Comparison of ENCODE assay signal across 18 cellular contexts in genomic region chr4:101948055-101948454, GRCh38.
DNase-seq lines count a peak whose midpoint lies in the region; ATAC-seq and TF ChIP-seq lines count a peak whose summit lies in the region.
"Had no signal": no experiment of that assay in that cellular context is flagged by ENCODE, and none has a peak within 500 bp of the region (broad histone marks: within the 10 kb centered on the region; RNA-seq: fewer than 3 reads in every experiment).

No MANE protein-coding gene starts in this region.

- H2AFZ ChIP-seq in GM23338: no peak overlapping the region

- H3F3A ChIP-seq in GM23338 (replicated peaks; ENCODE audit: low read depth): no peaks in the 10 kb centered on the region

- H3K9me3 Mint-ChIP-seq in GM23338 (no peaks in the 10 kb centered on the region), activated B cell treated with CpG ODN at 0.5 μM for 24 hours (no peaks in the 10 kb centered on the region)
- no peaks in the 10 kb centered on the region for H3K9me3 Mint-ChIP-seq in stimulated activated memory B cell treated with anti-CD40 and anti-IgM and Interleukin-4, amounts not matched to agents 10 μg/mL and 1 μg/mL and 100 μg/mL, for 72 hours
- H3K9me3 Mint-ChIP-seq: CD4-positive, alpha-beta memory T cell had no signal

- peaks cover 49% of the 10 kb centered on the region for H3K4me1 Mint-ChIP-seq in GM23338
- H3K4me1 Mint-ChIP-seq in activated B cell treated with CpG ODN at 0.5 μM for 24 hours: peaks cover 55% of the 10 kb centered on the region
- H3K4me1 Mint-ChIP-seq in stimulated activated memory B cell treated with anti-CD40 and anti-IgM and Interleukin-4, amounts not matched to agents 10 μg/mL and 1 μg/mL and 100 μg/mL, for 72 hours: peaks cover 38% of the 10 kb centered on the region
- H3K4me1 Mint-ChIP-seq: CD4-positive, alpha-beta memory T cell had no signal

- H3K4me1 ChIP-seq in GM23338 (ENCODE audit: insufficient read depth) (peaks cover 30% of the 10 kb centered on the region; the same call in 1 of the 2 replicates), heart right ventricle (no peaks in the 10 kb centered on the region)

- intact Hi-C loops in activated B cell treated with CpG ODN at 0.5 μM for 24 hours (cut with micrococcal nuclease): no loop called here
- intact Hi-C loops in heart right ventricle (cut with DNase I): no loop called here

- POLR2A ChIA-PET in activated B cell treated with CpG ODN at 0.5 μM for 24 hours (lab: Charles Lee): no interaction called here

- DNase-seq in GM23338 (ENCODE audit: low spot score) (no peak), activated B cell treated with CpG ODN at 0.5 μM for 24 hours (no peak), heart right ventricle (no peak), A172 (ENCODE audit: low spot score) (no peak)
- DNase-seq: ACHN; AML-193; C1 segment of cervical spinal cord; Calu3; CD4-positive, alpha-beta memory T cell; COR-L47; DMS53; DMS79 treated with DMSO at 0.1 percent for 48 hours; GF-D8; H7; HCEC 1CT had no signal

- H3K27me3 Mint-ChIP-seq in GM23338 (ENCODE audit: insufficient read depth, low read depth, poor library complexity): no peaks in the 10 kb centered on the region
- H3K27me3 Mint-ChIP-seq in activated B cell treated with CpG ODN at 0.5 μM for 24 hours: no peaks in the 10 kb centered on the region
- H3K27me3 Mint-ChIP-seq in stimulated activated memory B cell treated with anti-CD40 and anti-IgM and Interleukin-4, amounts not matched to agents 10 μg/mL and 1 μg/mL and 100 μg/mL, for 72 hours: no peaks in the 10 kb centered on the region

- no peaks in the 10 kb centered on the region for H3K9me3 ChIP-seq in heart right ventricle
- H3K9me3 ChIP-seq: A549 had no signal

- CTCF ChIA-PET in activated B cell treated with CpG ODN at 0.5 μM for 24 hours (lab: Charles Lee): no interaction called here

- H3K36me3 Mint-ChIP-seq in GM23338 (ENCODE audit: low read depth): no peaks in the 10 kb centered on the region
- peaks cover 76% of the 10 kb centered on the region for H3K36me3 Mint-ChIP-seq in activated B cell treated with CpG ODN at 0.5 μM for 24 hours (ENCODE audit: low read depth)
- H3K36me3 Mint-ChIP-seq in stimulated activated memory B cell treated with anti-CD40 and anti-IgM and Interleukin-4, amounts not matched to agents 10 μg/mL and 1 μg/mL and 100 μg/mL, for 72 hours: peaks cover 27% of the 10 kb centered on the region
- H3K36me3 Mint-ChIP-seq: CD4-positive, alpha-beta memory T cell had no signal

- H3K27ac Mint-ChIP-seq in GM23338 (peak overlapping the region; percentile 33), activated B cell treated with CpG ODN at 0.5 μM for 24 hours (peak overlapping the region; percentile 79)
- peak overlapping the region; percentile 58 for H3K27ac Mint-ChIP-seq in stimulated activated memory B cell treated with anti-CD40 and anti-IgM and Interleukin-4, amounts not matched to agents 10 μg/mL and 1 μg/mL and 100 μg/mL, for 72 hours
- H3K27ac Mint-ChIP-seq: CD4-positive, alpha-beta memory T cell had no signal

- H4K20me1 ChIP-seq in GM23338 (replicated peaks; ENCODE audit: insufficient read depth): no peaks in the 10 kb centered on the region

- no peak overlapping the region for H3K4me3 Mint-ChIP-seq in GM23338
- no peak overlapping the region for H3K4me3 Mint-ChIP-seq in activated B cell treated with CpG ODN at 0.5 μM for 24 hours
- no peak overlapping the region for H3K4me3 Mint-ChIP-seq in stimulated activated memory B cell treated with anti-CD40 and anti-IgM and Interleukin-4, amounts not matched to agents 10 μg/mL and 1 μg/mL and 100 μg/mL, for 72 hours
- H3K4me3 Mint-ChIP-seq: CD4-positive, alpha-beta memory T cell had no signal

- no peaks in the 10 kb centered on the region for H3K9me2 ChIP-seq in GM23338 (ENCODE audit: insufficient read depth)

- H3K36me3 ChIP-seq in GM23338 (ENCODE audit: insufficient read depth): no peaks in the 10 kb centered on the region
- no peaks in the 10 kb centered on the region for H3K36me3 ChIP-seq in heart right ventricle

- H3K4me3 ChIP-seq in GM23338: no peak overlapping the region
- H3K4me3 ChIP-seq in heart right ventricle: no peak overlapping the region
- H3K4me3 ChIP-seq: A549 had no signal

- H3K79me2 ChIP-seq in GM23338 (replicated peaks; ENCODE audit: insufficient read depth): no peaks in the 10 kb centered on the region

- ATAC-seq in GM23338 (no peak), activated B cell treated with CpG ODN at 0.5 μM for 24 hours (ENCODE audit: low read depth) (no peak), heart right ventricle (no peak), GM18861 (IDR thresholded peaks at IDR 0.05; ENCODE audit: unreplicated experiment) (no peak)
- peak; percentile 50 for ATAC-seq in stimulated activated memory B cell treated with anti-CD40 and anti-IgM and Interleukin-4, amounts not matched to agents 10 μg/mL and 1 μg/mL and 100 μg/mL, for 72 hours
- ATAC-seq: A549 had no signal

- TF ChIP-seq CTCF in GM23338 (conservative IDR thresholded peaks at IDR 0.05; ENCODE audit: low read depth in 2 of 2): no peak
- no peak for TF ChIP-seq CTCF in activated B cell treated with CpG ODN at 0.5 μM for 24 hours (IDR thresholded peaks at IDR 0.05)
- no peak for TF ChIP-seq CTCF in heart right ventricle (IDR thresholded peaks at IDR 0.05)

- H3K4me2 ChIP-seq in GM23338: no peak overlapping the region
- H3K4me2 ChIP-seq: A549 had no signal

- H3K27me3 ChIP-seq in GM23338 (ENCODE audit: insufficient read depth) (no peaks in the 10 kb centered on the region), heart right ventricle (no peaks in the 10 kb centered on the region)

- H3K27ac ChIP-seq in GM23338 (ENCODE audit: low read depth) (no peak overlapping the region), heart right ventricle (no peak overlapping the region)
- H3K27ac ChIP-seq: A549 had no signal

TF ChIP-seq in GM23338, 12 proteins besides CTCF, POLR2A, EP300 and RAD21:
- TF ChIP-seq EZH2phosphoT487 (IDR thresholded peaks at IDR 0.05; ENCODE audit: unreplicated experiment) (no peak), ZNF331 (CRISPR knock-in tag; IDR thresholded peaks at IDR 0.05; ENCODE audit: low read depth) (no peak), STAT1 (IDR thresholded peaks at IDR 0.05; ENCODE audit: unreplicated experiment) (no peak), CREB1 (CRISPR knock-in tag; IDR thresholded peaks at IDR 0.05; ENCODE audit: low read depth) (no peak), NANOG (IDR thresholded peaks at IDR 0.05; ENCODE audit: borderline replicate concordance) (no peak), REST (IDR thresholded peaks at IDR 0.05; ENCODE audit: unreplicated experiment) (no peak), ZNF114 (CRISPR knock-in tag; IDR thresholded peaks at IDR 0.05) (no peak)
